Comparison of ENCODE assay signal across 24 cellular contexts in genomic region chr3:187120324-187120723, GRCh38.
"Had no signal": no experiment of that assay in that cellular context is flagged by ENCODE, and none has a peak within 500 bp of the region (broad histone marks: within the 10 kb centered on the region; RNA-seq: fewer than 3 reads in every experiment).

No MANE protein-coding gene starts in this region.

- H3K4me3 ChIP-seq: ascending aorta, hepatocyte, lower lobe of right lung, neural progenitor cell, upper lobe of right lung had no signal

- H3K27me3 ChIP-seq: ascending aorta, brain microvascular endothelial cell, foreskin keratinocyte, hepatocyte, neural progenitor cell, upper lobe of right lung had no signal

- H2AFZ ChIP-seq: hepatocyte, neural progenitor cell had no signal

- H3K4me1 ChIP-seq: ascending aorta, foreskin keratinocyte, lower lobe of right lung, neural progenitor cell, upper lobe of right lung had no signal

- H3K4me3 Mint-ChIP-seq: activated naive CD4-positive, alpha-beta T cell treated with anti-CD3 and anti-CD28 coated beads, Interleukin-2, amount 50 U/mL, for 24 hours; immature natural killer cell; naive thymus-derived CD4-positive, alpha-beta T cell; neural progenitor cell had no signal

- H3K4me1 Mint-ChIP-seq: activated naive CD4-positive, alpha-beta T cell treated with anti-CD3 and anti-CD28 coated beads, Interleukin-2, amount 50 U/mL, for 24 hours; neural progenitor cell had no signal

- H3K36me3 ChIP-seq: ascending aorta, brain microvascular endothelial cell, lower lobe of right lung, neural progenitor cell, upper lobe of right lung had no signal

- H3K9me3 ChIP-seq: ascending aorta, lower lobe of right lung, upper lobe of right lung had no signal

- H3K79me2 ChIP-seq: hepatocyte had no signal

- H3K9me3 Mint-ChIP-seq: activated naive CD4-positive, alpha-beta T cell treated with anti-CD3 and anti-CD28 coated beads, Interleukin-2, amount 50 U/mL, for 24 hours; immature natural killer cell; naive thymus-derived CD4-positive, alpha-beta T cell; neural progenitor cell had no signal

- H3K9ac ChIP-seq: neural progenitor cell had no signal

- H3K27me3 Mint-ChIP-seq: activated naive CD4-positive, alpha-beta T cell treated with anti-CD3 and anti-CD28 coated beads, Interleukin-2, amount 50 U/mL, for 24 hours; naive thymus-derived CD4-positive, alpha-beta T cell; progenitor cell of endocrine pancreas had no signal

- H3K4me2 ChIP-seq: hepatocyte, neural progenitor cell had no signal

- H3K36me3 Mint-ChIP-seq: activated naive CD4-positive, alpha-beta T cell treated with anti-CD3 and anti-CD28 coated beads, Interleukin-2, amount 50 U/mL, for 24 hours; neural progenitor cell had no signal

- DNase-seq: activated CD4-positive, alpha-beta T cell treated with anti-CD3 and anti-CD28 coated beads, Interleukin-2, amount 50 U/mL, for 1 hour; activated CD4-positive, CD25-positive, alpha-beta regulatory T cell treated with anti-CD3 and anti-CD28 coated beads, Interleukin-2, amount 50 U/mL, for 72 hours; activated gamma-delta T cell treated with Interleukin-2 at 50 U/mL for 16 hours; activated T-cell treated with anti-CD3 and anti-CD28 coated beads, Interleukin-2, amount 50 U/mL, for 1 hour; brain microvascular endothelial cell; caudate nucleus; effector memory CD4-positive, alpha-beta T cell; foreskin keratinocyte; glutamatergic neuron; immature natural killer cell; lower lobe of right lung; naive thymus-derived CD4-positive, alpha-beta T cell; retina; stimulated activated CD4-positive, alpha-beta T cell treated with anti-CD3 and anti-CD28 coated beads, Interleukin-2, amount 100 ng/mL, for 48 hours; stimulated activated CD8-positive, alpha-beta memory T cell treated with anti-CD3 and anti-CD28 coated beads, Interleukin-4, amount 100 ng/mL, for 48 hours; stimulated activated naive CD4-positive, alpha-beta T cell treated with Interleukin-2 at 50 U/mL for 16 hours; upper lobe of right lung had no signal

- H3K27ac ChIP-seq: ascending aorta, brain microvascular endothelial cell, foreskin keratinocyte, hepatocyte, lower lobe of right lung, neural progenitor cell, upper lobe of right lung, VCaP had no signal

- ATAC-seq: foreskin keratinocyte; left lobe of liver; lower lobe of right lung; naive thymus-derived CD4-positive, alpha-beta T cell; upper lobe of right lung had no signal

- H3K27ac Mint-ChIP-seq: activated naive CD4-positive, alpha-beta T cell treated with anti-CD3 and anti-CD28 coated beads, Interleukin-2, amount 50 U/mL, for 24 hours; naive thymus-derived CD4-positive, alpha-beta T cell; neural progenitor cell; progenitor cell of endocrine pancreas had no signal
